Comparison of ENCODE assay signal across 21 cellular contexts in the genomic region with DNA sequence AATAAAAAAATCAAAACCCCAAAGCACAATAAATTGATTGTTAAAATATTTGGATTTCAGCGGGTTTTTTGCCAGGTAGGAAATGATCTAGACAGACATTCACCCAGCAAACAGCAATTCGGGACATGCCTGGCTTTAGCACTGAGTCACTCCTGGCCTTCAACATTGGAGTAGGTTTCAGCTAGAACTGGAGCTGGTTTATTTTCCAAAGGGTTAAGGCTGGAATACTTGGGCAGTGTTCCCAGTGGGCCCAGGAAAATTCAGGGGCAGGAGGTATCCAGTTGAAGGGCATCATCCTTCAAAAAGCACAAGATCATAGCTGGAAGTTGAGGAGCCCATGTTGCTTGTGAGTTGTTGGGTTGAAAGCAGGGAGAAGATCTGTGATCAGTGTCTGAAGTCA. TPM values are rescaled to one million over a fixed set of nuclear protein-coding genes. Genes with fewer than 3 reads are reported as not detected.
DNase-seq lines count a peak whose midpoint lies in the region; ATAC-seq and TF ChIP-seq lines count a peak whose summit lies in the region.
"Had no signal": no experiment of that assay in that cellular context is flagged by ENCODE, and none has a peak within 500 bp of the region (broad histone marks: within the 10 kb centered on the region; RNA-seq: fewer than 3 reads in every experiment).

No MANE protein-coding gene starts in this region.

- no peak overlapping the region for H3K56ac ChIP-seq in mesendoderm (ENCODE audit: low read length)

- H3K23ac ChIP-seq in mesendoderm (ENCODE audit: low read length): no peak overlapping the region

- H3K4me3 ChIP-seq in mesendoderm (ENCODE audit: low read length): no peak overlapping the region

- no peak overlapping the region for H3K9ac ChIP-seq in mesendoderm (ENCODE audit: low read length)

- no peaks in the 10 kb centered on the region for H3K79me1 ChIP-seq in mesendoderm (ENCODE audit: low read length)

- no peak overlapping the region for H3K27ac ChIP-seq in mesendoderm (ENCODE audit: low read depth, low read length)
- H3K27ac ChIP-seq: 22Rv1 had no signal

- H3K4me1 ChIP-seq in mesendoderm (ENCODE audit: control insufficient read depth, low read depth, low read length): no peaks in the 10 kb centered on the region

- no CpG with 5 or more reads among the region's 2 CpGs for WGBS in mesendoderm (ENCODE audit: extremely low coverage, insufficient coverage, low lambda C conversion rate)

- H3K79me2 ChIP-seq in mesendoderm (ENCODE audit: control insufficient read depth, insufficient read depth, low read length): no peaks in the 10 kb centered on the region

- H3K27me3 Mint-ChIP-seq in activated T-cell treated with anti-CD3 and anti-CD28 coated beads, Interleukin-2, amount 50 U/mL, for 72 hours (ENCODE audit: low read depth): no peaks in the 10 kb centered on the region
- no peaks in the 10 kb centered on the region for H3K27me3 Mint-ChIP-seq in chondrocyte (ENCODE audit: low read depth)

- no peak for DNase-seq in activated T-cell treated with anti-CD3 and anti-CD28 coated beads, Interleukin-2, amount 50 U/mL, for 72 hours
- DNase-seq in activated T-cell treated with anti-CD3 and anti-CD28 coated beads, Interleukin-2, amount 50 U/mL, for 48 hours: no peak
- DNase-seq in chondrocyte (ENCODE audit: low spot score) (no peak), kidney tubule cell (ENCODE audit: low spot score) (peak; percentile 23), SIG-M5 treated with dmso at 0.1 percent for 504 hours (lab: John Stamatoyannopoulos, UW; ENCODE audit: unreplicated experiment) (no peak), superior temporal gyrus (ENCODE audit: extremely low spot score) (no peak), NCI-H146 (lab: John Stamatoyannopoulos, UW) (no peak), mesendoderm (no peak)
- DNase-seq: activated CD4-positive, alpha-beta T cell treated with anti-CD3 and anti-CD28 coated beads, Interleukin-2, amount 50 U/mL, for 1 hour; anterior cingulate cortex; effector CD4-positive, alpha-beta T cell; glutamatergic neuron; Kasumi-1; left colon; NCI-H1694 treated with DMSO at 0.1 percent for 48 hours; NCI-H748 treated with DMSO at 0.1 percent for 48 hours; RPMI8226; stimulated activated CD4-positive, alpha-beta T cell treated with anti-CD3 and anti-CD28 coated beads, Interleukin-4, amount 100 ng/mL, for 24 hours had no signal

- no peaks in the 10 kb centered on the region for H3K9me3 Mint-ChIP-seq in activated T-cell treated with anti-CD3 and anti-CD28 coated beads, Interleukin-2, amount 50 U/mL, for 72 hours
- no peaks in the 10 kb centered on the region for H3K9me3 Mint-ChIP-seq in chondrocyte (ENCODE audit: low read depth)
- H3K9me3 Mint-ChIP-seq: activated T-helper 1 cell treated with anti-CD3 and anti-CD28 coated beads, Interleukin-12 subunit alpha, Interleukin-12 subunit beta, Interleukin-2, Interleukin-4 antibody, amounts not matched to agents 30 ng/mL and 10 ng/mL and 1 ng/mL, durations not matched to agents 14 hours and 24 hours and 36 hours; T-helper 2 cell treated with Interferon-gamma antibody and Interleukin-4, amounts not matched to agents 5 μg/mL and 100 μg/mL, for 36 hours had no signal

- H4K8ac ChIP-seq in mesendoderm (ENCODE audit: low read depth, low read length): no peak overlapping the region

- no peak overlapping the region for H2BK120ac ChIP-seq in mesendoderm (ENCODE audit: low read depth, low read length)

- no peak for TF ChIP-seq CTCF in chondrocyte (IDR thresholded peaks at IDR 0.05)

- no peaks in the 10 kb centered on the region for H3K36me3 ChIP-seq in mesendoderm (ENCODE audit: control insufficient read depth, insufficient read depth, low read length)

- no peak overlapping the region for H4K5ac ChIP-seq in mesendoderm (ENCODE audit: low read length)

- no peak overlapping the region for H3K4me3 Mint-ChIP-seq in activated T-cell treated with anti-CD3 and anti-CD28 coated beads, Interleukin-2, amount 50 U/mL, for 72 hours
- no peak overlapping the region for H3K4me3 Mint-ChIP-seq in chondrocyte (ENCODE audit: unreplicated experiment)
- H3K4me3 Mint-ChIP-seq: activated T-helper 1 cell treated with anti-CD3 and anti-CD28 coated beads, Interleukin-12 subunit alpha, Interleukin-12 subunit beta, Interleukin-2, Interleukin-4 antibody, amounts not matched to agents 30 ng/mL and 10 ng/mL and 1 ng/mL, durations not matched to agents 14 hours and 24 hours and 36 hours; T-helper 2 cell treated with Interferon-gamma antibody and Interleukin-4, amounts not matched to agents 5 μg/mL and 100 μg/mL, for 36 hours had no signal

- peaks cover 2 to 22% of the 10 kb centered on the region in 2 donors for H3K36me3 Mint-ChIP-seq in activated T-cell treated with anti-CD3 and anti-CD28 coated beads, Interleukin-2, amount 50 U/mL, for 72 hours (ENCODE audit: insufficient read depth in 2 of 2)
- H3K36me3 Mint-ChIP-seq in chondrocyte (ENCODE audit: low read depth): peaks cover 9% of the 10 kb centered on the region

- H3K4me1 Mint-ChIP-seq in activated T-cell treated with anti-CD3 and anti-CD28 coated beads, Interleukin-2, amount 50 U/mL, for 72 hours (ENCODE audit: low read depth): peaks cover 35% of the 10 kb centered on the region
- H3K4me1 Mint-ChIP-seq in chondrocyte (ENCODE audit: low read depth): peaks cover 35% of the 10 kb centered on the region

- H3K4me2 ChIP-seq in mesendoderm (ENCODE audit: low read length): no peak overlapping the region

- H3K18ac ChIP-seq in mesendoderm (ENCODE audit: low read length): no peak overlapping the region

- no peak overlapping the region for H2AK5ac ChIP-seq in mesendoderm (ENCODE audit: low read length)

- no peaks in the 10 kb centered on the region for H3K27me3 ChIP-seq in mesendoderm (ENCODE audit: insufficient read depth, low read length, poor library complexity)

- ATAC-seq in activated T-cell treated with anti-CD3 and anti-CD28 coated beads, Interleukin-2, amount 50 U/mL, for 72 hours (replicated peaks in 1 of 2): no peak
- ATAC-seq: left colon had no signal

- no peak overlapping the region for H2BK15ac ChIP-seq in mesendoderm (replicated peaks; ENCODE audit: low read depth)

- no peak overlapping the region for H2BK5ac ChIP-seq in mesendoderm (ENCODE audit: low read length)

- no peak overlapping the region for H3K4ac ChIP-seq in mesendoderm (ENCODE audit: low read depth, low read length)

- peak overlapping the region; percentile 50 for H3K27ac Mint-ChIP-seq in activated T-cell treated with anti-CD3 and anti-CD28 coated beads, Interleukin-2, amount 50 U/mL, for 72 hours
- peak overlapping the region; percentile 71 for H3K27ac Mint-ChIP-seq in chondrocyte (ENCODE audit: unreplicated experiment)
- H3K27ac Mint-ChIP-seq: T-helper 2 cell treated with Interferon-gamma antibody and Interleukin-4, amounts not matched to agents 5 μg/mL and 100 μg/mL, for 36 hours had no signal

RNA-seq across cellular contexts. Expression of a gene that starts 41.0 kb away (rescaled TPM):
- total RNA-seq in activated T-cell treated with anti-CD3 and anti-CD28 coated beads, Interleukin-2, amount 50 U/mL, for 72 hours: 10 to 100 TPM; 15.3 to 24.6 TPM
- total RNA-seq in chondrocyte: 8.9 to 11.6 TPM (median 9.1 TPM) in 3 replicates
- polyA plus RNA-seq in mesendoderm (2013, experiment 1 of 2): 38.5 TPM
- 38.7 TPM for polyA plus RNA-seq in mesendoderm (2013, experiment 2 of 2)

RNA-seq across cellular contexts. Expression of a gene that starts 42.9 kb away (rescaled TPM):
- 100 to 1,000 TPM; 234 to 265 TPM for total RNA-seq in activated T-cell treated with anti-CD3 and anti-CD28 coated beads, Interleukin-2, amount 50 U/mL, for 72 hours
- total RNA-seq in chondrocyte: 122 to 151 TPM (median 142 TPM) in 3 replicates
- polyA plus RNA-seq in mesendoderm (2013, experiment 1 of 2): 54.4 TPM
- polyA plus RNA-seq in mesendoderm (2013, experiment 2 of 2): 56.3 TPM
